Comparison of ENCODE assay signal across 1 cellular context in the genomic region with DNA sequence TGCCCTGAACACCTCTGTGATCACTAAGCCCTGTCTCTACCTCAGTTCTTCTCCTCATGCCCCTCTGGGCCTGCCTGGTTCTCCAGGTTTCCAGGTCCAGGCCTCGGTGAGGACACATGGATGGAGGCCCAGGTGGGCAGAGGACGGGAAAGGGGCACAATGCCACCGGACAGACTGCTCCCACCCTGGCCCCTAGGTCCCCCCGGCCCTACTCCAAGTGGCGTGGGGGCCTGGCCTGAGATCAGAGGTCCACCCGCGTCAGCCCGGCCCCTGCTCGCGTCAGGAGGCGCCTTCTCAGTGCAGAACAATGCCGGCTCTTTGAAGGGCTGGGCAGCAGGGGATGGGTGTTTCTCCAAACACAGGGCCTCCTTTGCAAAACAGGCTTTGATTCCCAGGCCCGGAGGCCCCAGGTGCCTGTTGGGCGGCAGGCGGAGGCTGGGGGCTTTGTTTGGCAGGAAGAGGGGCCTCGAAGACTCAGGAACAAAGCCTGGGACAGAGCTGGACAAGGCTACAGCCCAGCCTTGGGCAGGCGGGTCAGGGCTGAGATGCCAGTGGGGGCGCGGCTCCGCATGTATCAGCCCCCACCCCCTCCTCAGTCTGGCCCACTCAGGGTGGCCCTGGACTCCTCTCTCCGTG.
TF ChIP-seq lines count a peak whose summit lies in the region.

No MANE protein-coding gene starts in this region.

TF ChIP-seq in HepG2, 621 proteins besides CTCF, POLR2A, EP300 and RAD21 (continued from another document and continues in another):
- TF ChIP-seq MLX (CRISPR knock-in tag; IDR thresholded peaks at IDR 0.05) (peak; percentile 67; the same call in 1 of the 2 replicates), CC2D1A (CRISPR knock-in tag; IDR thresholded peaks at IDR 0.05) (no peak), GABPB1 (CRISPR knock-in tag; IDR thresholded peaks at IDR 0.05) (peak; percentile 68; the same call in 1 of the 2 replicates), SYNCRIP (IDR thresholded peaks at IDR 0.05; ENCODE audit: insufficient read depth, low read depth, low read length) (no peak), ZNF574 (CRISPR knock-in tag; IDR thresholded peaks at IDR 0.05) (peak; percentile 38; the same call in 1 of the 2 replicates), ZNF772 (CRISPR knock-in tag; IDR thresholded peaks at IDR 0.05) (peak; percentile 30; the same call in 1 of the 2 replicates), PPARG (CRISPR knock-in tag; conservative IDR thresholded peaks at IDR 0.05) (peak; percentile 81), NRL (CRISPR knock-in tag; IDR thresholded peaks at IDR 0.05; ENCODE audit: borderline replicate concordance) (0 out of 2 replicates have a peak, but pooled peaks have one; percentile 28), MBD4 (IDR thresholded peaks at IDR 0.05; ENCODE audit: borderline replicate concordance, low read length) (no peak), SALL1 (CRISPR knock-in tag; IDR thresholded peaks at IDR 0.05) (peak; percentile 84), HOXA5 (CRISPR knock-in tag; IDR thresholded peaks at IDR 0.05) (no peak), CBX2 (IDR thresholded peaks at IDR 0.05; ENCODE audit: low read depth, low read length) (no peak), CBX2 (CRISPR knock-in tag; IDR thresholded peaks at IDR 0.05; ENCODE audit: low read depth) (no peak), TRIM24 (CRISPR knock-in tag; IDR thresholded peaks at IDR 0.05) (no peak), SIN3B (IDR thresholded peaks at IDR 0.05; ENCODE audit: low read length) (no peak), NFKB2 (CRISPR knock-in tag; IDR thresholded peaks at IDR 0.05; ENCODE audit: borderline replicate concordance) (peak; percentile 76; the same call in 1 of the 2 replicates), ZNF180 (CRISPR knock-in tag; IDR thresholded peaks at IDR 0.05; ENCODE audit: borderline replicate concordance, low read depth) (no peak), PHB2 (IDR thresholded peaks at IDR 0.05; ENCODE audit: partially characterized antibody) (no peak), KLF6 (CRISPR knock-in tag; IDR thresholded peaks at IDR 0.05) (no peak), BRD4 (CRISPR knock-in tag; IDR thresholded peaks at IDR 0.05) (peak; percentile 44; the same call in 1 of the 2 replicates), ZNF777 (CRISPR knock-in tag; IDR thresholded peaks at IDR 0.05) (0 out of 2 replicates have a peak, but pooled peaks have one; percentile 26), ZNF564 (CRISPR knock-in tag; IDR thresholded peaks at IDR 0.05) (no peak), ZBTB10 (CRISPR knock-in tag; IDR thresholded peaks at IDR 0.05; ENCODE audit: borderline replicate concordance) (peak; percentile 45; the same call in 1 of the 2 replicates), ARHGAP35 (CRISPR knock-in tag; IDR thresholded peaks at IDR 0.05; ENCODE audit: borderline replicate concordance) (peak; percentile 58; the same call in 1 of the 2 replicates), ZEB1 (IDR thresholded peaks at IDR 0.05; ENCODE audit: insufficient replicate concordance, low read depth) (peak; percentile 19), ZNF562 (CRISPR knock-in tag; IDR thresholded peaks at IDR 0.05; ENCODE audit: borderline replicate concordance) (no peak), ZNF292 (CRISPR knock-in tag; IDR thresholded peaks at IDR 0.05; ENCODE audit: borderline replicate concordance, low read depth) (peak; percentile 68; the same call in 1 of the 2 replicates), E2F2 (CRISPR knock-in tag; IDR thresholded peaks at IDR 0.05; ENCODE audit: borderline replicate concordance) (no peak), SALL2 (CRISPR knock-in tag; IDR thresholded peaks at IDR 0.05) (peak; percentile 59; the same call in 1 of the 2 replicates), ATF6 (CRISPR knock-in tag; conservative IDR thresholded peaks at IDR 0.05) (no peak), FOXA3 (CRISPR knock-in tag; IDR thresholded peaks at IDR 0.05) (peak; percentile 68; the same call in 1 of the 2 replicates), ZNF878 (CRISPR knock-in tag; IDR thresholded peaks at IDR 0.05) (no peak; the same call in 1 of the 2 replicates), ATF7-NPFF (CRISPR knock-in tag; IDR thresholded peaks at IDR 0.05; ENCODE audit: low read depth) (no peak; the same call in 1 of the 2 replicates), U2AF1 (optimal IDR thresholded peaks at IDR 0.05; ENCODE audit: low read depth, low read length) (peak; percentile 16), HDAC6 (IDR thresholded peaks at IDR 0.05; ENCODE audit: low read depth, low read length) (no peak)
- TF ChIP-seq, protein P1, sequence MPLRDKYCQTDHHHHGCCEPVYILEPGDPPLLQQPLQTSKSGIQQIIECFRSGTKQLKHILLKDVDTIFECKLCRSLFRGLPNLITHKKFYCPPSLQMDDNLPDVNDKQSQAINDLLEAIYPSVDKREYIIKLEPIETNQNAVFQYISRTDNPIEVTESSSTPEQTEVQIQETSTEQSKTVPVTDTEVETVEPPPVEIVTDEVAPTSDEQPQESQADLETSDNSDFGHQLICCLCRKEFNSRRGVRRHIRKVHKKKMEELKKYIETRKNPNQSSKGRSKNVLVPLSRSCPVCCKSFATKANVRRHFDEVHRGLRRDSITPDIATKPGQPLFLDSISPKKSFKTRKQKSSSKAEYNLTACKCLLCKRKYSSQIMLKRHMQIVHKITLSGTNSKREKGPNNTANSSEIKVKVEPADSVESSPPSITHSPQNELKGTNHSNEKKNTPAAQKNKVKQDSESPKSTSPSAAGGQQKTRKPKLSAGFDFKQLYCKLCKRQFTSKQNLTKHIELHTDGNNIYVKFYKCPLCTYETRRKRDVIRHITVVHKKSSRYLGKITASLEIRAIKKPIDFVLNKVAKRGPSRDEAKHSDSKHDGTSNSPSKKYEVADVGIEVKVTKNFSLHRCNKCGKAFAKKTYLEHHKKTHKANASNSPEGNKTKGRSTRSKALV (CRISPR knock-in tag; IDR thresholded peaks at IDR 0.05) = no peak
- TF ChIP-seq, protein P2, sequence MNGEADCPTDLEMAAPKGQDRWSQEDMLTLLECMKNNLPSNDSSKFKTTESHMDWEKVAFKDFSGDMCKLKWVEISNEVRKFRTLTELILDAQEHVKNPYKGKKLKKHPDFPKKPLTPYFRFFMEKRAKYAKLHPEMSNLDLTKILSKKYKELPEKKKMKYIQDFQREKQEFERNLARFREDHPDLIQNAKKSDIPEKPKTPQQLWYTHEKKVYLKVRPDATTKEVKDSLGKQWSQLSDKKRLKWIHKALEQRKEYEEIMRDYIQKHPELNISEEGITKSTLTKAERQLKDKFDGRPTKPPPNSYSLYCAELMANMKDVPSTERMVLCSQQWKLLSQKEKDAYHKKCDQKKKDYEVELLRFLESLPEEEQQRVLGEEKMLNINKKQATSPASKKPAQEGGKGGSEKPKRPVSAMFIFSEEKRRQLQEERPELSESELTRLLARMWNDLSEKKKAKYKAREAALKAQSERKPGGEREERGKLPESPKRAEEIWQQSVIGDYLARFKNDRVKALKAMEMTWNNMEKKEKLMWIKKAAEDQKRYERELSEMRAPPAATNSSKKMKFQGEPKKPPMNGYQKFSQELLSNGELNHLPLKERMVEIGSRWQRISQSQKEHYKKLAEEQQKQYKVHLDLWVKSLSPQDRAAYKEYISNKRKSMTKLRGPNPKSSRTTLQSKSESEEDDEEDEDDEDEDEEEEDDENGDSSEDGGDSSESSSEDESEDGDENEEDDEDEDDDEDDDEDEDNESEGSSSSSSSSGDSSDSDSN (CRISPR knock-in tag; IDR thresholded peaks at IDR 0.05) = peak; percentile 78
- TF ChIP-seq, protein P3, sequence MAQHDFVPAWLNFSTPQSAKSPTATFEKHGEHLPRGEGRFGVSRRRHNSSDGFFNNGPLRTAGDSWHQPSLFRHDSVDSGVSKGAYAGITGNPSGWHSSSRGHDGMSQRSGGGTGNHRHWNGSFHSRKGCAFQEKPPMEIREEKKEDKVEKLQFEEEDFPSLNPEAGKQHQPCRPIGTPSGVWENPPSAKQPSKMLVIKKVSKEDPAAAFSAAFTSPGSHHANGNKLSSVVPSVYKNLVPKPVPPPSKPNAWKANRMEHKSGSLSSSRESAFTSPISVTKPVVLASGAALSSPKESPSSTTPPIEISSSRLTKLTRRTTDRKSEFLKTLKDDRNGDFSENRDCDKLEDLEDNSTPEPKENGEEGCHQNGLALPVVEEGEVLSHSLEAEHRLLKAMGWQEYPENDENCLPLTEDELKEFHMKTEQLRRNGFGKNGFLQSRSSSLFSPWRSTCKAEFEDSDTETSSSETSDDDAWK (CRISPR knock-in tag; IDR thresholded peaks at IDR 0.05) = no peak
- TF ChIP-seq, protein P4, sequence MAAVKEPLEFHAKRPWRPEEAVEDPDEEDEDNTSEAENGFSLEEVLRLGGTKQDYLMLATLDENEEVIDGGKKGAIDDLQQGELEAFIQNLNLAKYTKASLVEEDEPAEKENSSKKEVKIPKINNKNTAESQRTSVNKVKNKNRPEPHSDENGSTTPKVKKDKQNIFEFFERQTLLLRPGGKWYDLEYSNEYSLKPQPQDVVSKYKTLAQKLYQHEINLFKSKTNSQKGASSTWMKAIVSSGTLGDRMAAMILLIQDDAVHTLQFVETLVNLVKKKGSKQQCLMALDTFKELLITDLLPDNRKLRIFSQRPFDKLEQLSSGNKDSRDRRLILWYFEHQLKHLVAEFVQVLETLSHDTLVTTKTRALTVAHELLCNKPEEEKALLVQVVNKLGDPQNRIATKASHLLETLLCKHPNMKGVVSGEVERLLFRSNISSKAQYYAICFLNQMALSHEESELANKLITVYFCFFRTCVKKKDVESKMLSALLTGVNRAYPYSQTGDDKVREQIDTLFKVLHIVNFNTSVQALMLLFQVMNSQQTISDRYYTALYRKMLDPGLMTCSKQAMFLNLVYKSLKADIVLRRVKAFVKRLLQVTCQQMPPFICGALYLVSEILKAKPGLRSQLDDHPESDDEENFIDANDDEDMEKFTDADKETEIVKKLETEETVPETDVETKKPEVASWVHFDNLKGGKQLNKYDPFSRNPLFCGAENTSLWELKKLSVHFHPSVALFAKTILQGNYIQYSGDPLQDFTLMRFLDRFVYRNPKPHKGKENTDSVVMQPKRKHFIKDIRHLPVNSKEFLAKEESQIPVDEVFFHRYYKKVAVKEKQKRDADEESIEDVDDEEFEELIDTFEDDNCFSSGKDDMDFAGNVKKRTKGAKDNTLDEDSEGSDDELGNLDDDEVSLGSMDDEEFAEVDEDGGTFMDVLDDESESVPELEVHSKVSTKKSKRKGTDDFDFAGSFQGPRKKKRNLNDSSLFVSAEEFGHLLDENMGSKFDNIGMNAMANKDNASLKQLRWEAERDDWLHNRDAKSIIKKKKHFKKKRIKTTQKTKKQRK (IDR thresholded peaks at IDR 0.05; ENCODE audit: low read length) = no peak
